ENCODE assay signal across 8 cellular contexts in the genomic region with DNA sequence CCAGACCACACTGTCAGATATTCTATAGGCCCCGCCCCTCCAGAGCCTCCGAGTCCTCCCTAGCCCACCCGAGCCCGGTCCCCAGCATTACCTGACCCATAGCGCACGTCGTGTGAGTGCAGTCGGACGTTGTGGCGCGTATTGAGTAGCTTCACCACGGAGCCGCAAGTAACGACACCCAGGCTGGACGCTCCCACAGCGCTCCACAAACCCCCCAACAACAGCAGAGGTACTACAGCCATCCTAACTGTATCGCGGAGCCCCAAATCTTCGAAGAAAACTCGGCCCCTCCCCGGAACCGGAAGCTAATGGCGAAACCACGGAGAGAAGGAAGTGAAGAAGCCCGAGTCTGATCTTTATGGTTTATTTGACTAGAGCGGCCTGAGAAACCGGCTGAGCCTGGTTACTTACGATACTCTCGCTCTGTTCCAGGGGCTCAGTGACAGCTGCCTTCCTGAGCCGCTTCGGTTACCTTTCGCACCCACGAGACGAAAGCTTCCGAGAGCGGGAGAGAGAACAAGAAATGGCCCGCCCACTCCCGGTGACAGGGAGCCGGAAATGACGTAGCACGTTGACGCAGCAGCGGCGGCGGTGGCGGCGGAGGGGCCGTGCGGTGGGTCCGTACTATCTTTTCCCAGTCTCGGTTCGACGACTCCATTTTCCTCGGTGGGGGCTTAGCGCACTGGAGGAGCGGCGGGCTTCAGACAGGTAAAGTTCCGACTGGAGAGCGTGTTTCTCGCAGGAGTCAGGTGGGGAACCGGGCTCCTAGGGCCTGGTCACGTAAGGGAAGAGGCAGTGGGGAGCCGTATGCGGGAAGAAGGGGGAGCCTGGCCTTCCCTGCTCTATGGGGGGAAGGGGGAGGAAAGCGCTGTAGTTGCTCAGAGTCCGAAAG. TPM values are rescaled to one million over a fixed set of nuclear protein-coding genes. Genes with fewer than 3 reads are reported as not detected.
A peak's percentile ranks its signal among the peaks of the same experiment; 100 is the strongest.
DNase-seq lines count a peak whose midpoint lies in the region; ATAC-seq and TF ChIP-seq lines count a peak whose summit lies in the region.

A gene with protein sequence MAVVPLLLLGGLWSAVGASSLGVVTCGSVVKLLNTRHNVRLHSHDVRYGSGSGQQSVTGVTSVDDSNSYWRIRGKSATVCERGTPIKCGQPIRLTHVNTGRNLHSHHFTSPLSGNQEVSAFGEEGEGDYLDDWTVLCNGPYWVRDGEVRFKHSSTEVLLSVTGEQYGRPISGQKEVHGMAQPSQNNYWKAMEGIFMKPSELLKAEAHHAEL (minus strand): TSS at position 272 of the 892 bp plus-strand sequence. CDS start 30 bp downstream, at position 242.
A gene (plus strand): TSS at position 571 of the 892 bp plus-strand sequence. CDS start 11,197 bp downstream, outside the sequence.

- 2% methylated on average over 66 of the region's 66 CpGs for WGBS in smooth muscle cell (ENCODE audit: low lambda C conversion rate)

- H3F3A ChIP-seq in smooth muscle cell (ENCODE audit: low read depth) = peaks cover 4% of the 10 kb centered on the region

- peak within 1 kb of the TSS; percentile 95 for H3K4me2 ChIP-seq in smooth muscle cell

- ATAC-seq in GM18868 (IDR thresholded peaks at IDR 0.05; ENCODE audit: unreplicated experiment) (peak; percentile 83), HG03108 (IDR thresholded peaks at IDR 0.05; ENCODE audit: unreplicated experiment) (peak; percentile 69)

- DNase-seq in AG04450 (ENCODE audit: low read depth, low spot score) (no peak), NCI-H2196 treated with DMSO at 0.1 percent for 48 hours (lab: John Stamatoyannopoulos, UW; ENCODE audit: unreplicated experiment) (peak; percentile 70), T47D (ENCODE audit: low read depth in 1 of 2, low spot score in 1 of 2) (peak; percentile 92 to 94), iPS-NIHi11 (ENCODE audit: low spot score) (peak; percentile 96), smooth muscle cell (lab: John Stamatoyannopoulos, UW; ENCODE audit: unreplicated experiment) (peak; percentile 84)

- TF ChIP-seq CTCF in AG04450 (IDR thresholded peaks at IDR 0.05; ENCODE audit: low read depth, low read length) (no peak), VCaP (conservative IDR thresholded peaks at IDR 0.05) (no peak), smooth muscle cell (IDR thresholded peaks at IDR 0.05; ENCODE audit: borderline replicate concordance, insufficient read depth, poor library complexity, severe bottlenecking) (no peak)

- H3K9ac ChIP-seq in smooth muscle cell (ENCODE audit: low read depth) = peak within 1 kb of the TSS; percentile 98

- H3K9me3 ChIP-seq in AG04450 (ENCODE audit: control insufficient read depth, insufficient read depth, low read length) = peaks cover 11% of the 10 kb centered on the region; the same call in 1 of the 2 replicates
- H3K9me3 ChIP-seq in smooth muscle cell (replicated peaks; ENCODE audit: low read depth) = no peaks in the 10 kb centered on the region

- in situ Hi-C loops in T47D (cut with HindIII; ENCODE audit: low pct_unique_long_range_greater_than_20kb, low sequenced_read_pairs) = no loop called here

- no peaks in the 10 kb centered on the region for H3K36me3 ChIP-seq in smooth muscle cell (ENCODE audit: low read depth)

- H3K4me1 ChIP-seq in smooth muscle cell (ENCODE audit: low read depth) = peaks cover 17% of the 10 kb centered on the region

- H3K4me3 ChIP-seq in AG04450 (ENCODE audit: low read depth, low read length) (peak within 1 kb of the TSS; percentile 93), smooth muscle cell (peak within 1 kb of the TSS; percentile 88)

- H3K27me3 ChIP-seq in AG04450 (ENCODE audit: control insufficient read depth, insufficient read depth, low read length) (no peaks in the 10 kb centered on the region), smooth muscle cell (ENCODE audit: low read depth) (no peaks in the 10 kb centered on the region)

- H4K20me1 ChIP-seq in smooth muscle cell (ENCODE audit: low read depth) = peaks cover 40% of the 10 kb centered on the region

- CTCF ChIA-PET in AG04450 (lab: Charles Lee) = interaction anchor here (0.6 to 3.8 kb wide), 4 partner anchors 10 to 232 kb away, joined by 3 to 19 read pairs (median 4); a partner anchor contains a TSS

- H3K79me2 ChIP-seq in smooth muscle cell (ENCODE audit: low read depth) = peaks cover 91% of the 10 kb centered on the region

- peak within 1 kb of the TSS; percentile 94 for H3K27ac ChIP-seq in AG04450 (ENCODE audit: low read depth, low read length)
- peak within 1 kb of the TSS; percentile 97 for H3K27ac ChIP-seq in VCaP
- peak within 1 kb of the TSS; percentile 98 for H3K27ac ChIP-seq in smooth muscle cell (ENCODE audit: low read depth)

- POLR2A ChIA-PET in AG04450 (lab: Yijun Ruan, JAX) = interaction anchor here (1.0 to 2.3 kb wide), 5 partner anchors 17 to 57 kb away, joined by 3 to 17 read pairs (median 8); a partner anchor contains a TSS

- peak within 1 kb of the TSS; percentile 93 for H2AFZ ChIP-seq in smooth muscle cell (ENCODE audit: low read depth)

RNA-seq across cellular contexts. Expression of the first gene that starts in this region (rescaled TPM):
- 76.1 and 79.4 TPM in 2 replicates for polyA plus RNA-seq in AG04450 (2011; rRNA removed)
- polyA minus RNA-seq in AG04450 (2011; rRNA and poly(A)+ RNA removed) = 40.9 and 44.4 TPM in 2 replicates
- 78.8 and 88.6 TPM in 2 replicates for total RNA-seq in smooth muscle cell
- polyA plus RNA-seq in smooth muscle cell = 87.9 and 96.5 TPM in 2 replicates

RNA-seq across cellular contexts. Expression of the second gene that starts in this region (rescaled TPM):
- polyA plus RNA-seq in AG04450 (2011; rRNA removed) (41.0 and 52.2 TPM in 2 replicates), smooth muscle cell (22.4 and 26.1 TPM in 2 replicates)
- polyA minus RNA-seq in AG04450 (2011; rRNA and poly(A)+ RNA removed) = 73.9 and 95.2 TPM in 2 replicates
- total RNA-seq in smooth muscle cell = 48.5 and 64.0 TPM in 2 replicates
